ENCODE assay signal across 8 cellular contexts in genomic region chr1:23554481-23555224, GRCh38. TPM values are rescaled to one million over a fixed set of nuclear protein-coding genes. Genes with fewer than 3 reads are reported as not detected.
A peak's percentile ranks its signal among the peaks of the same experiment; 100 is the strongest.
DNase-seq lines count a peak whose midpoint lies in the region; ATAC-seq and TF ChIP-seq lines count a peak whose summit lies in the region.

No MANE protein-coding gene starts in this region.

- H3K9me2 ChIP-seq in Loucy (replicated peaks; ENCODE audit: low read depth, low read length) = no peaks in the 10 kb centered on the region

- POLR2A ChIA-PET in RWPE1 (lab: Yijun Ruan, JAX; ENCODE audit: low non-redundant PET) = interaction anchor here (1.9 to 2.5 kb wide), 2 partner anchors 38 to 80 kb away, joined by 6 to 7 read pairs; no protein-coding TSS in a partner anchor

- peak; percentile 36 for TF ChIP-seq CTCF in Loucy (conservative IDR thresholded peaks at IDR 0.05; ENCODE audit: low read length)
- TF ChIP-seq CTCF in RWPE1 (conservative IDR thresholded peaks at IDR 0.05; ENCODE audit: low read depth) = no peak
- peak in 2 of 4 experiments; percentile 32 to 52 for TF ChIP-seq CTCF in gastroesophageal sphincter (IDR thresholded peaks at IDR 0.05)
- peak in 1 of 2 donors; percentile 18 for TF ChIP-seq CTCF in suprapubic skin (IDR thresholded peaks at IDR 0.05)

- no peak for TF ChIP-seq EP300 in gastroesophageal sphincter (IDR thresholded peaks at IDR 0.05)
- TF ChIP-seq EP300 in suprapubic skin (IDR thresholded peaks at IDR 0.05) = peak; percentile 6

- H3K27ac ChIP-seq in RWPE1 = peak overlapping the region; percentile 96
- H3K27ac ChIP-seq in gastroesophageal sphincter = peak overlapping the region; percentile 94 to 98 (median 97)
- peak overlapping the region; percentile 91 for H3K27ac ChIP-seq in suprapubic skin

- ATAC-seq in GM21825 (IDR thresholded peaks at IDR 0.05; ENCODE audit: unreplicated experiment) (peak; percentile 39), gastroesophageal sphincter (peak; percentile 78)

- no peaks in the 10 kb centered on the region for H3F3A ChIP-seq in Loucy (ENCODE audit: low read depth)

- H3K9ac ChIP-seq in Loucy (ENCODE audit: low read depth, low read length, poor library complexity, severe bottlenecking) = peak overlapping the region; percentile 71

- peaks cover 6% of the 10 kb centered on the region for H3K27me3 ChIP-seq in Loucy (ENCODE audit: insufficient read depth, low read length, poor library complexity, severe bottlenecking)
- H3K27me3 ChIP-seq in gastroesophageal sphincter = no peaks in the 10 kb centered on the region
- no peaks in the 10 kb centered on the region for H3K27me3 ChIP-seq in suprapubic skin

- H3K9me3 ChIP-seq in Loucy (ENCODE audit: insufficient read depth, low read depth, low read length) (no peaks in the 10 kb centered on the region), gastroesophageal sphincter (no peaks in the 10 kb centered on the region), suprapubic skin (no peaks in the 10 kb centered on the region)

- H2AFZ ChIP-seq in Loucy (ENCODE audit: low read length) = peak overlapping the region; percentile 90

- TF ChIP-seq POLR2A in gastroesophageal sphincter (IDR thresholded peaks at IDR 0.05) (peak; percentile 88 to 90), suprapubic skin (IDR thresholded peaks at IDR 0.05) (peak in 1 of 2 donors; percentile 27)

- DNase-seq in EL = peak; percentile 93
- DNase-seq in RWPE1 (ENCODE audit: low spot score) = peak; percentile 81
- peak; percentile 45 to 85 (median 64) for DNase-seq in activated naive CD4-positive, alpha-beta T cell (lab: John Stamatoyannopoulos, UW)
- DNase-seq in occipital lobe (lab: John Stamatoyannopoulos, UW) = peak; percentile 66
- DNase-seq in suprapubic skin (ENCODE audit: low spot score in 2 of 2) = peak in 1 of 2 donors; percentile 89

- CTCF ChIA-PET in RWPE1 (lab: Yijun Ruan, JAX) = interaction anchor here (0.7 to 6.0 kb wide), 3 partner anchors 27 to 82 kb away, joined by 4 to 31 read pairs (median 21); no protein-coding TSS in a partner anchor

- H3K36me3 ChIP-seq in Loucy (ENCODE audit: insufficient read depth, low read length) (no peaks in the 10 kb centered on the region), gastroesophageal sphincter (peaks cover 0 to 11% of the 10 kb centered on the region in 2 donors), suprapubic skin (no peaks in the 10 kb centered on the region)

- H3K79me2 ChIP-seq in Loucy (ENCODE audit: insufficient read depth, low read length) = no peaks in the 10 kb centered on the region

- WGBS in gastroesophageal sphincter (ENCODE audit: low coverage in 1 of 2), 2 donors = 2% methylated on average over 10 of the region's 77 CpGs; no CpG with 5 or more reads in 1 of the 2 donors
- WGBS in suprapubic skin = 3% methylated on average over 13 of the region's 77 CpGs

- no peaks in the 10 kb centered on the region for H4K20me1 ChIP-seq in Loucy (ENCODE audit: insufficient read depth, low read length, poor library complexity, severe bottlenecking)

- H3K4me1 ChIP-seq in Loucy (ENCODE audit: insufficient read depth, low read length, poor library complexity, severe bottlenecking) = peaks cover 32% of the 10 kb centered on the region
- peaks cover 0 to 81% (median 10%) of the 10 kb centered on the region in 3 donors for H3K4me1 ChIP-seq in gastroesophageal sphincter
- peaks cover 55% of the 10 kb centered on the region for H3K4me1 ChIP-seq in suprapubic skin

- peak overlapping the region; percentile 75 for H3K4me2 ChIP-seq in Loucy (ENCODE audit: low read depth, low read length, poor library complexity, severe bottlenecking)

- H3K4me3 ChIP-seq in Loucy (ENCODE audit: low read length, poor library complexity, severe bottlenecking) = peak overlapping the region; percentile 69
- peak overlapping the region; percentile 43 to 88 for H3K4me3 ChIP-seq in gastroesophageal sphincter
- H3K4me3 ChIP-seq in suprapubic skin = peak overlapping the region; percentile 89

RNA-seq across cellular contexts. Expression of gene ID3, which starts 4.6 kb away (rescaled TPM):
- total RNA-seq in gastroesophageal sphincter (100 to 1,000 TPM; 144 to 270 (median 221) TPM), occipital lobe (30.3 TPM), suprapubic skin (100 to 1,000 TPM in 3 of 4 donors, 10 to 100 TPM in 1; 91.1 to 194 (median 149) TPM)

RNA-seq across cellular contexts. Expression of gene E2F2, which starts 23.6 kb away (rescaled TPM):
- total RNA-seq in gastroesophageal sphincter = under 1 TPM in 2 of 4 donors, not detected in 2; 0.08 to 0.17 TPM
- total RNA-seq in occipital lobe = 0.78 TPM
- 10 to 100 TPM in 2 of 4 donors, 1 to 10 TPM in 2; 4.5 to 12.9 (median 8.4) TPM for total RNA-seq in suprapubic skin
